ENCODE assay signal across 27 cellular contexts in the genomic region with DNA sequence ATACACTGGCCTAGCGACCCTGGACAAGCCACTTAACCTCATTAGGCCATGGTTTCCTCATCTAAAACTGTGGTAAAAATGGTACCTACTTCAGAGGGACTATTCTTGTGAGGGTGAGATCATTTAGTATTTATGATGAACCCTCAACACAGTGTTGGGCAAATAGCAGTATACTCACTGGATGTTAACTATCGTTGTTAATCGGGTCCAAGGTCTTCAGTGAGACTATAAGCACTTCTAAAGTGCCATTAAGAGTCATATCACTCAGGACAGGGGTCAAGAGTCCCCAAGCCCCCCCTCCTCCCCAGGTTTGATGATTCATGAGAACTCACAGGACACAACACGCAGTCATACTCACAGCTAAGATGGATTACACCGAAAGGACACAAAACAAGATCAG. TPM values are rescaled to one million over a fixed set of nuclear protein-coding genes. Genes with fewer than 3 reads are reported as not detected.
A peak's percentile ranks its signal among the peaks of the same experiment; 100 is the strongest.
DNase-seq lines count a peak whose midpoint lies in the region; ATAC-seq and FAIRE-seq lines count a peak whose summit lies in the region.
"Had no signal": no experiment of that assay in that cellular context is flagged by ENCODE, and none has a peak within 500 bp of the region (broad histone marks: within the 10 kb centered on the region; RNA-seq: fewer than 3 reads in every experiment).

No MANE protein-coding gene starts in this region.

- intact Hi-C loops in activated T-helper 1 cell treated with anti-CD3 and anti-CD28 coated beads, Interleukin-12 subunit alpha, Interleukin-12 subunit beta, Interleukin-2, Interleukin-4 antibody, amounts not matched to agents 30 ng/mL and 10 ng/mL and 1 ng/mL, durations not matched to agents 14 hours and 24 hours and 36 hours (cut with micrococcal nuclease) = no loop called here

- H3K36me3 ChIP-seq in BLaER1 treated with 17β-estradiol and CSF1 and Interleukin-3, amounts not matched to agents 10 nM and 100 nM = peaks cover 0 to 81% (median 13%) of the 10 kb centered on the region in 11 experiments; a peak in 14 of 22 replicates
- H3K36me3 ChIP-seq: prostate gland had no signal

- no peak for FAIRE-seq in frontal cortex (lab: Jason Lieb, UNC)
- FAIRE-seq: D721Med had no signal

- peak overlapping the region; percentile 56 to 87 (median 80) for H3K4me2 ChIP-seq in BLaER1 treated with 17β-estradiol and CSF1 and Interleukin-3, amounts not matched to agents 10 nM and 100 nM

- no peak overlapping the region for H3K4me3 ChIP-seq in BLaER1 treated with 17β-estradiol and CSF1 and Interleukin-3, amounts not matched to agents 10 nM and 100 nM
- H3K4me3 ChIP-seq: adrenal gland, lung, prostate gland, thoracic aorta, vagina had no signal

- H3K27me3 ChIP-seq in BLaER1 treated with 17β-estradiol and CSF1 and Interleukin-3, amounts not matched to agents 10 nM and 100 nM = no peaks in the 10 kb centered on the region
- H3K27me3 ChIP-seq: adrenal gland, vagina had no signal

- H3K9ac ChIP-seq in BLaER1 treated with 17β-estradiol and CSF1 and Interleukin-3, amounts not matched to agents 10 nM and 100 nM = peak overlapping the region in 9 of 11 experiments; percentile 18 to 78 (median 67); a peak in 16 of 22 replicates
- H3K9ac ChIP-seq: KMS-11 had no signal

- peak overlapping the region; percentile 64 for H3K27ac Mint-ChIP-seq in T-helper 2 cell treated with Interferon-gamma antibody and Interleukin-4, amounts not matched to agents 5 μg/mL and 100 μg/mL, for 36 hours
- H3K27ac Mint-ChIP-seq in activated T-helper 1 cell treated with anti-CD3 and anti-CD28 coated beads, Interleukin-12 subunit alpha, Interleukin-12 subunit beta, Interleukin-2, Interleukin-4 antibody, amounts not matched to agents 30 ng/mL and 10 ng/mL and 1 ng/mL, durations not matched to agents 14 hours and 24 hours and 36 hours = peak overlapping the region; percentile 63
- H3K27ac Mint-ChIP-seq in naive B cell = peak overlapping the region in 5 of 6 donors; percentile 28 to 80 (median 71)
- H3K27ac Mint-ChIP-seq: CD4-positive, alpha-beta T cell had no signal

- H3K9me3 Mint-ChIP-seq in T-helper 2 cell treated with Interferon-gamma antibody and Interleukin-4, amounts not matched to agents 5 μg/mL and 100 μg/mL, for 36 hours = no peaks in the 10 kb centered on the region
- H3K9me3 Mint-ChIP-seq in activated T-helper 1 cell treated with anti-CD3 and anti-CD28 coated beads, Interleukin-12 subunit alpha, Interleukin-12 subunit beta, Interleukin-2, Interleukin-4 antibody, amounts not matched to agents 30 ng/mL and 10 ng/mL and 1 ng/mL, durations not matched to agents 14 hours and 24 hours and 36 hours = no peaks in the 10 kb centered on the region
- H3K9me3 Mint-ChIP-seq in naive B cell = no peaks in the 10 kb centered on the region
- H3K9me3 Mint-ChIP-seq: brain; CD4-positive, alpha-beta T cell had no signal

- H4K20me1 ChIP-seq in BLaER1 treated with 17β-estradiol and CSF1 and Interleukin-3, amounts not matched to agents 10 nM and 100 nM = no peaks in the 10 kb centered on the region

- peak overlapping the region in 10 of 11 experiments; percentile 3 to 92 (median 84); a peak in 20 of 22 replicates for H3K27ac ChIP-seq in BLaER1 treated with 17β-estradiol and CSF1 and Interleukin-3, amounts not matched to agents 10 nM and 100 nM
- H3K27ac ChIP-seq: 22Rv1, prostate gland, thoracic aorta, vagina had no signal

- peaks cover 29% of the 10 kb centered on the region for H3K36me3 Mint-ChIP-seq in T-helper 2 cell treated with Interferon-gamma antibody and Interleukin-4, amounts not matched to agents 5 μg/mL and 100 μg/mL, for 36 hours (ENCODE audit: low read depth)
- H3K36me3 Mint-ChIP-seq in activated T-helper 1 cell treated with anti-CD3 and anti-CD28 coated beads, Interleukin-12 subunit alpha, Interleukin-12 subunit beta, Interleukin-2, Interleukin-4 antibody, amounts not matched to agents 30 ng/mL and 10 ng/mL and 1 ng/mL, durations not matched to agents 14 hours and 24 hours and 36 hours (ENCODE audit: low read depth) = peaks cover 24% of the 10 kb centered on the region
- H3K36me3 Mint-ChIP-seq in naive B cell = no peaks in the 10 kb centered on the region

- ATAC-seq in naive B cell (ENCODE audit: low read depth in 2 of 2) (no peak), HG03025 (IDR thresholded peaks at IDR 0.05; ENCODE audit: low FRiP score, unreplicated experiment) (no peak)
- ATAC-seq: stimulated activated naive CD8-positive, alpha-beta T cell treated with anti-CD3 and anti-CD28 coated beads, Interleukin-15, Interleukin-2, amounts not matched to agents 100 U/mL and 50 U/mL, for 24 hours had no signal

- no peaks in the 10 kb centered on the region for H3K27me3 Mint-ChIP-seq in T-helper 2 cell treated with Interferon-gamma antibody and Interleukin-4, amounts not matched to agents 5 μg/mL and 100 μg/mL, for 36 hours (ENCODE audit: low read depth)
- no peaks in the 10 kb centered on the region for H3K27me3 Mint-ChIP-seq in activated T-helper 1 cell treated with anti-CD3 and anti-CD28 coated beads, Interleukin-12 subunit alpha, Interleukin-12 subunit beta, Interleukin-2, Interleukin-4 antibody, amounts not matched to agents 30 ng/mL and 10 ng/mL and 1 ng/mL, durations not matched to agents 14 hours and 24 hours and 36 hours (ENCODE audit: insufficient read depth)
- no peaks in the 10 kb centered on the region for H3K27me3 Mint-ChIP-seq in naive B cell
- H3K27me3 Mint-ChIP-seq: brain; CD4-positive, alpha-beta T cell had no signal

- H3K4me3 Mint-ChIP-seq in T-helper 2 cell treated with Interferon-gamma antibody and Interleukin-4, amounts not matched to agents 5 μg/mL and 100 μg/mL, for 36 hours = peak overlapping the region; percentile 27
- peak overlapping the region; percentile 25 for H3K4me3 Mint-ChIP-seq in activated T-helper 1 cell treated with anti-CD3 and anti-CD28 coated beads, Interleukin-12 subunit alpha, Interleukin-12 subunit beta, Interleukin-2, Interleukin-4 antibody, amounts not matched to agents 30 ng/mL and 10 ng/mL and 1 ng/mL, durations not matched to agents 14 hours and 24 hours and 36 hours
- peak overlapping the region in 7 of 8 donors; percentile 69 to 88 (median 80) for H3K4me3 Mint-ChIP-seq in naive B cell
- H3K4me3 Mint-ChIP-seq: brain; CD4-positive, alpha-beta T cell had no signal

- H3K4me1 ChIP-seq in BLaER1 treated with 17β-estradiol and CSF1 and Interleukin-3, amounts not matched to agents 10 nM and 100 nM = peaks cover 44 to 79% (median 73%) of the 10 kb centered on the region in 10 experiments
- H3K4me1 ChIP-seq: adrenal gland, prostate gland, vagina had no signal

- peaks cover 0 to 5% (median 0%) of the 10 kb centered on the region in 11 experiments; a peak in 1 of 22 replicates for H3K9me3 ChIP-seq in BLaER1 treated with 17β-estradiol and CSF1 and Interleukin-3, amounts not matched to agents 10 nM and 100 nM (replicated peaks in 1 of 11)
- H3K9me3 ChIP-seq: adrenal gland, prostate gland, thoracic aorta, vagina had no signal

- peaks cover 19% of the 10 kb centered on the region for H3K4me1 Mint-ChIP-seq in T-helper 2 cell treated with Interferon-gamma antibody and Interleukin-4, amounts not matched to agents 5 μg/mL and 100 μg/mL, for 36 hours (ENCODE audit: low read depth)
- H3K4me1 Mint-ChIP-seq in activated T-helper 1 cell treated with anti-CD3 and anti-CD28 coated beads, Interleukin-12 subunit alpha, Interleukin-12 subunit beta, Interleukin-2, Interleukin-4 antibody, amounts not matched to agents 30 ng/mL and 10 ng/mL and 1 ng/mL, durations not matched to agents 14 hours and 24 hours and 36 hours (ENCODE audit: low read depth) = peaks cover 51% of the 10 kb centered on the region
- H3K4me1 Mint-ChIP-seq in naive B cell = peaks cover 46 to 78% (median 61%) of the 10 kb centered on the region in 3 donors
- H3K4me1 Mint-ChIP-seq: brain had no signal

- no peak for DNase-seq in T-helper 2 cell treated with Interferon-gamma antibody and Interleukin-4, amounts not matched to agents 5 μg/mL and 100 μg/mL, for 36 hours (ENCODE audit: low spot score)
- no peak for DNase-seq in T-helper 2 cell
- no peak for DNase-seq in activated T-helper 1 cell treated with anti-CD3 and anti-CD28 coated beads, Interleukin-12 subunit alpha, Interleukin-12 subunit beta, Interleukin-2, Interleukin-4 antibody, amounts not matched to agents 30 ng/mL and 10 ng/mL and 1 ng/mL, durations not matched to agents 14 hours and 24 hours and 36 hours (ENCODE audit: low spot score)
- DNase-seq in naive B cell = no peak
- no peak for DNase-seq in frontal cortex (ENCODE audit: low spot score in 2 of 2)
- DNase-seq in NCI-H526 (lab: John Stamatoyannopoulos, UW) = no peak
- DNase-seq: activated gamma-delta T cell treated with Interleukin-2 at 50 U/mL for 16 hours; CD4-positive, alpha-beta T cell; NCI-H1436; NCI-H2107; NCI-H446 treated with DMSO at 0.1 percent for 48 hours; OCI-M1; stimulated activated naive CD8-positive, alpha-beta T cell treated with anti-CD3 and anti-CD28 coated beads, Interleukin-15, Interleukin-2, amounts not matched to agents 100 U/mL and 50 U/mL, for 24 hours; T1000 had no signal

RNA-seq across cellular contexts. Expression of a gene that starts 11.0 kb away (rescaled TPM):
- 7.3 and 8.4 TPM in 2 replicates for total RNA-seq in activated T-helper 1 cell treated with anti-CD3 and anti-CD28 coated beads, Interleukin-12 subunit alpha, Interleukin-12 subunit beta, Interleukin-2, Interleukin-4 antibody, amounts not matched to agents 30 ng/mL and 10 ng/mL and 1 ng/mL, durations not matched to agents 14 hours and 24 hours and 36 hours
- 1 to 10 TPM; 1.8 to 5.9 (median 3.8) TPM for polyA plus RNA-seq in naive B cell (ENCODE audit: low read depth in 6 of 6)
- 20.0 TPM for total RNA-seq in frontal cortex

RNA-seq across cellular contexts. Expression of a gene that starts 13.5 kb away (rescaled TPM):
- 153 and 159 TPM in 2 replicates for total RNA-seq in activated T-helper 1 cell treated with anti-CD3 and anti-CD28 coated beads, Interleukin-12 subunit alpha, Interleukin-12 subunit beta, Interleukin-2, Interleukin-4 antibody, amounts not matched to agents 30 ng/mL and 10 ng/mL and 1 ng/mL, durations not matched to agents 14 hours and 24 hours and 36 hours
- polyA plus RNA-seq in naive B cell (ENCODE audit: low read depth in 6 of 6) = 100 to 1,000 TPM in 1 of 6 donors, 10 to 100 TPM in 5; 55.2 to 108 (median 67.7) TPM
- 33.0 TPM for total RNA-seq in frontal cortex

RNA-seq across cellular contexts. Expression of a gene that starts 27.3 kb away (rescaled TPM):
- total RNA-seq in activated T-helper 1 cell treated with anti-CD3 and anti-CD28 coated beads, Interleukin-12 subunit alpha, Interleukin-12 subunit beta, Interleukin-2, Interleukin-4 antibody, amounts not matched to agents 30 ng/mL and 10 ng/mL and 1 ng/mL, durations not matched to agents 14 hours and 24 hours and 36 hours = 12.5 and 13.9 TPM in 2 replicates
- polyA plus RNA-seq in naive B cell (ENCODE audit: low read depth in 6 of 6) = under 1 TPM in 4 of 6 donors, not detected in 2; 0.49 to 0.97 (median 0.70) TPM
- 4.1 TPM for total RNA-seq in frontal cortex
- total RNA-seq: vagina had no signal

RNA-seq across cellular contexts. Expression of a gene that starts 40.4 kb away (rescaled TPM):
- total RNA-seq in activated T-helper 1 cell treated with anti-CD3 and anti-CD28 coated beads, Interleukin-12 subunit alpha, Interleukin-12 subunit beta, Interleukin-2, Interleukin-4 antibody, amounts not matched to agents 30 ng/mL and 10 ng/mL and 1 ng/mL, durations not matched to agents 14 hours and 24 hours and 36 hours = 0.80 and 1.2 TPM in 2 replicates
- 1 to 10 TPM in 3 of 6 donors, not detected in 3; 1.0 to 4.1 (median 2.7) TPM for polyA plus RNA-seq in naive B cell (ENCODE audit: low read depth in 6 of 6)
- not detected for total RNA-seq in frontal cortex
- total RNA-seq: adrenal gland; CD4-positive, alpha-beta T cell; cerebellum; Daoy; vagina had no signal

Comparison
In these comparisons a context has a peak if more than half of its experiments do, and no peak if none do; other contexts are left out.
1. H3K4me3 Mint-ChIP-seq: peak in every context shown above with its lines; median percentile 80 in naive B cell; 27 in T-helper 2 cell treated with Interferon-gamma antibody and Interleukin-4, amounts not matched to agents 5 μg/mL and 100 μg/mL, for 36 hours; 25 in activated T-helper 1 cell treated with anti-CD3 and anti-CD28 coated beads, Interleukin-12 subunit alpha, Interleukin-12 subunit beta, Interleukin-2, Interleukin-4 antibody, amounts not matched to agents 30 ng/mL and 10 ng/mL and 1 ng/mL, durations not matched to agents 14 hours and 24 hours and 36 hours.